25 cellular contexts compared by ENCODE assay signal in the genomic region with DNA sequence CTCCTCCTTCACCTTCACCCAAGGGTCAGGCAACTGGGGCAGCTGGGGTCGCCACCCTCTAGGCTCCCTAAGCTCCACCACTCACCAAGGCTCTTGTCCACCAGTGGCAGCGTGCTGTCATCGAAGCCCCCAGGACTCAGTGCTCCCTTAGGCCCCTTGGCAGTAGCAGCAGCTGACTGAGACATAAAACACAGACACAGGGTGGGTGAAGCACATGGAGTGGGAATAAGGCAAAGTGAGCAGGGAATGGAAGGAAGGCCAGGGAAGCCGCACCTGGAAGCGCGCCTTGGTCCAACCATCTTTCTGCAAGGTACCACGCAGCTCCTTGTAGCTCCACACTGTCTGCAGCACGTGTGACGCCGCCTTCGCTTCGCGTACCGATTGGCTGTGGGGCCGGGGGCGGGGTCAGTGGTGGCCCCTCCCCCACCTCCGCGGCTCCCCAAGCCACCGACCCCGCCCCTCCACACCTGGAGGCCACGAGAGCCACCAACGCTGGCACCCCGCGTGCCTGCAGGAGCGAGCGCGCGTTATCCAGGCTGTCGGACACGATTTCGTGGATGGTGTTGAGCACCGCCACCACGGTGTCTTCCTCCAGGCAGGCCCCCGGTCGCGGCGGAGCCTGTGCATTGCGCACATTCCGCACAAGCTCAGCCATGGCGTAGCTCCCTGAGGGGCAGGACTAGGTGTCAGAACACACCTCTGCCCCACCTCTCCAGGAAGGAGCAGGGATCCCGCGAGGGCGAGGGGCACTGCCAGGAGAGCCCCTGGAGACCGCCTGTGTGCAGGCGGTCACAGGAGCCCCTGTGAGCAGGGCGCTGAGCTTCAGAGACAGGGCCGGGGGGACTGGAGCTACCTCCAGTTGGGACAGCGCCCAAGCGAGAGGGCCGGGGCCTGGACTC.
"Had no signal": no experiment of that assay in that cellular context is flagged by ENCODE, and none has a peak within 500 bp of the region (broad histone marks: within the 10 kb centered on the region; RNA-seq: fewer than 3 reads in every experiment).

No MANE protein-coding gene starts in this region.

- H3K27me3 ChIP-seq: cardiac muscle cell, esophagus squamous epithelium, gastroesophageal sphincter, pancreas, right atrium auricular region, tibial nerve, vagina had no signal

- H3K27ac ChIP-seq: cardiac muscle cell, esophagus squamous epithelium, pancreas, psoas muscle, right atrium auricular region, vagina had no signal

- H3K9me3 ChIP-seq: esophagus squamous epithelium, gastroesophageal sphincter, pancreas, psoas muscle, right atrium auricular region, tibial nerve, vagina had no signal

- H3K27ac Mint-ChIP-seq: activated CD4-positive, alpha-beta memory T cell treated with anti-CD3 and anti-CD28 coated beads for 36 hours; endodermal cell; stimulated activated naive CD8-positive, alpha-beta T cell treated with anti-CD3 and anti-CD28 coated beads, Interleukin-15, Interleukin-2, amounts not matched to agents 100 ng/mL and 50 ng/mL, for 24 hours had no signal

- FAIRE-seq: keratinocyte, pancreas had no signal

- H3K4me3 ChIP-seq: cardiac muscle cell, esophagus squamous epithelium, gastroesophageal sphincter, lung, pancreas, psoas muscle, right atrium auricular region, tibial nerve, vagina had no signal

- H3K4me1 ChIP-seq: pancreas, psoas muscle had no signal

- H3K9me3 Mint-ChIP-seq: activated CD4-positive, alpha-beta memory T cell treated with anti-CD3 and anti-CD28 coated beads for 36 hours; activated naive CD4-positive, alpha-beta T cell treated with anti-CD3 and anti-CD28 coated beads, Interleukin-2, amount 10 ng/mL, durations not matched to agents 7 days and 5 days; endodermal cell; naive thymus-derived CD4-positive, alpha-beta T cell; stimulated activated naive CD8-positive, alpha-beta T cell treated with anti-CD3 and anti-CD28 coated beads, Interleukin-15, Interleukin-2, amounts not matched to agents 100 ng/mL and 50 ng/mL, for 24 hours had no signal

- H3K4me3 Mint-ChIP-seq: activated CD4-positive, alpha-beta memory T cell treated with anti-CD3 and anti-CD28 coated beads for 36 hours; activated naive CD4-positive, alpha-beta T cell treated with anti-CD3 and anti-CD28 coated beads, Interleukin-2, amount 10 ng/mL, durations not matched to agents 7 days and 5 days; endodermal cell; stimulated activated naive CD8-positive, alpha-beta T cell treated with anti-CD3 and anti-CD28 coated beads, Interleukin-15, Interleukin-2, amounts not matched to agents 100 ng/mL and 50 ng/mL, for 24 hours had no signal

- H3K36me3 Mint-ChIP-seq: activated CD4-positive, alpha-beta memory T cell treated with anti-CD3 and anti-CD28 coated beads for 36 hours had no signal

- H3K27me3 Mint-ChIP-seq: activated CD4-positive, alpha-beta memory T cell treated with anti-CD3 and anti-CD28 coated beads for 36 hours; naive thymus-derived CD4-positive, alpha-beta T cell; stimulated activated naive CD8-positive, alpha-beta T cell treated with anti-CD3 and anti-CD28 coated beads, Interleukin-15, Interleukin-2, amounts not matched to agents 100 ng/mL and 50 ng/mL, for 24 hours had no signal

- ATAC-seq: gastroesophageal sphincter; naive thymus-derived CD4-positive, alpha-beta T cell; pancreas; psoas muscle had no signal

- H3K36me3 ChIP-seq: cardiac muscle cell, pancreas had no signal

- DNase-seq: activated CD4-positive, alpha-beta memory T cell treated with anti-CD3 and anti-CD28 coated beads for 36 hours; activated CD4-positive, alpha-beta T cell treated with anti-CD3 and anti-CD28 coated beads for 48 hours; activated effector memory CD4-positive, alpha-beta T cell treated with Interleukin-2 at 50 U/mL for 16 hours; activated naive CD4-positive, alpha-beta T cell treated with anti-CD3 and anti-CD28 coated beads, Interleukin-2, amount 10 ng/mL, durations not matched to agents 7 days and 5 days; activated T-cell treated with anti-CD3 and anti-CD28 coated beads, Interleukin-2, amount 50 U/mL, for 48 hours; cortex of kidney; endodermal cell; esophagus squamous epithelium; head of caudate nucleus; hypothalamus; naive thymus-derived CD4-positive, alpha-beta T cell; psoas muscle; stimulated activated CD4-positive, alpha-beta T cell treated with anti-CD3 and anti-CD28 coated beads, Interleukin-12 subunit alpha, Interleukin-12 subunit beta, amount 100 ng/mL, for 4 hours; stimulated activated CD4-positive, alpha-beta T cell treated with anti-CD3 and anti-CD28 coated beads, Interleukin-4, amount 100 ng/mL, for 4 hours; substantia nigra; T1000 had no signal
